1 cellular context compared by ENCODE assay signal in genomic region chr14:94622653-94623421, GRCh38.
TF ChIP-seq lines count a peak whose summit lies in the region.

No MANE protein-coding gene starts in this region.

TF ChIP-seq in SK-N-SH, 30 proteins besides CTCF, POLR2A, EP300 and RAD21 (continued from another document):
- TF ChIP-seq, protein P1, sequence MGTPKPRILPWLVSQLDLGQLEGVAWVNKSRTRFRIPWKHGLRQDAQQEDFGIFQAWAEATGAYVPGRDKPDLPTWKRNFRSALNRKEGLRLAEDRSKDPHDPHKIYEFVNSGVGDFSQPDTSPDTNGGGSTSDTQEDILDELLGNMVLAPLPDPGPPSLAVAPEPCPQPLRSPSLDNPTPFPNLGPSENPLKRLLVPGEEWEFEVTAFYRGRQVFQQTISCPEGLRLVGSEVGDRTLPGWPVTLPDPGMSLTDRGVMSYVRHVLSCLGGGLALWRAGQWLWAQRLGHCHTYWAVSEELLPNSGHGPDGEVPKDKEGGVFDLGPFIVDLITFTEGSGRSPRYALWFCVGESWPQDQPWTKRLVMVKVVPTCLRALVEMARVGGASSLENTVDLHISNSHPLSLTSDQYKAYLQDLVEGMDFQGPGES (IDR thresholded peaks at IDR 0.05; ENCODE audit: low read depth, low read length), result no peak
- no peak for TF ChIP-seq MXI1 (IDR thresholded peaks at IDR 0.05; ENCODE audit: low read depth, low read length)
- TF ChIP-seq POLR2AphosphoS5 (IDR thresholded peaks at IDR 0.05; ENCODE audit: low read depth, low read length), result no peak
- TF ChIP-seq FOSL2 (IDR thresholded peaks at IDR 0.05; ENCODE audit: borderline replicate concordance, low read depth), result no peak
- no peak for TF ChIP-seq FOXJ3 (CRISPR knock-in tag; IDR thresholded peaks at IDR 0.05)
- TF ChIP-seq RFX5 (IDR thresholded peaks at IDR 0.05; ENCODE audit: low read length), result no peak
- no peak for TF ChIP-seq RXRA (IDR thresholded peaks at IDR 0.05; ENCODE audit: borderline replicate concordance, low read depth)
